Comparison of ENCODE assay signal across 1 cellular context in genomic region chr16:31487720-31488629, GRCh38.
TF ChIP-seq lines count a peak whose summit lies in the region.

No MANE protein-coding gene starts in this region.

TF ChIP-seq in GM23338, 12 proteins besides CTCF, POLR2A, EP300 and RAD21 (continued from another document):
- TF ChIP-seq EZH2 (IDR thresholded peaks at IDR 0.05; ENCODE audit: low read depth, unreplicated experiment) = peak; percentile 60
- TF ChIP-seq EZH2phosphoT487 (IDR thresholded peaks at IDR 0.05; ENCODE audit: unreplicated experiment) = no peak
- 0 out of 2 replicates have a peak, but pooled peaks have one; percentile 43 for TF ChIP-seq POLR2AphosphoS5 (IDR thresholded peaks at IDR 0.05; ENCODE audit: low read depth)
